In the genomic region with DNA sequence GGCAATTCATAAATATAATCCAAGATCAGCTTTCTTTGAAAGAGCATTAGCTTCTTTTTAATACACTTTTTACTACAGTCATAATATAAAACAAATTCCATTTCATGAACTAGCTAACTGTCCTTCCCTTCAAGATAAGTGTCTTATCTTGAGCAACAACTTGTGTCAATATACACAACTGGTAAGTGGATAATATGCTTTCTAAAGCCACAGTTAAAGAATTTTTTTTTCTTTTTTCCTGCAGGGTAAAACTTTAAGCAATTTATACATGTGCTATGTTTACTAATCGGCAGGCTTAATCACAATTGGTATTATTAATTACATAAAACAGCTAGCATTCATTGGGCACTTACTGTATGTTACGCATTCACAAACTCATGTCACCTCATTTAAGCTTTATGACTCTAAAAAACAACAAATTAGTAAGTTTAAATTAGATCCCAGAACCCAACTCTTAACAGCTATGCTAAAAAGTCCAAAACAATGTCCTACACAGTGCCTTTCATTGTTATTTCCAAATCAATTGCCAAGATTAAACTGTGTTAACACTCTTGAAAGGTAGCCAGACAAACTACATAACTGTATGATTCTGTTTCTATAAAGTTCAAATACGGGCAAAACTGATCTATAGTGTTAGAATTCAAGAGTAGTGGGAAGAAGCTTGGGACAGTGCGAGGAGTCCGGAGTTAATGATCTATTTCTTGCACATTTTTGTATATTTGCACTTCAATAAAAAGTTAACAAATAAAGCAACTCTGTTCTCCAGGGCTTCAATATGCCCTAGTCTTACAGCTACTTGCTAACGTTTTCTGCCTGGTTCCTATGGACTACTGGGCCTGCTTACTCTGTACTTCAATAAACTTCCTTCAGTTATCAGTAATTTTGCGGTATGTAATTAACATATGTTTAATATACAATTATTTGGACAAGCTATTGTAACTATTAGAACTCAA, we compare ENCODE assay signal across 20 cellular contexts. TPM values are rescaled to one million over a fixed set of nuclear protein-coding genes. Genes with fewer than 3 reads are reported as not detected.
DNase-seq lines count a peak whose midpoint lies in the region; ATAC-seq, FAIRE-seq and TF ChIP-seq lines count a peak whose summit lies in the region.
"Had no signal": no experiment of that assay in that cellular context is flagged by ENCODE, and none has a peak within 500 bp of the region (broad histone marks: within the 10 kb centered on the region; RNA-seq: fewer than 3 reads in every experiment).

No MANE protein-coding gene starts in this region.

- H3K4me2 ChIP-seq in GM12878 (ENCODE audit: control insufficient read depth, insufficient read depth) (0 out of 2 replicates have a peak overlapping the region, but pooled peaks have one; percentile 25), mesendoderm (ENCODE audit: low read length) (no peak overlapping the region)
- H3K4me2 ChIP-seq: BLaER1 had no signal

- H3K27me3 ChIP-seq in GM12878 (replicated peaks in 1 of 2; ENCODE audit: control insufficient read depth in 2 of 2, insufficient read depth in 2 of 2, low read length in 1 of 2) = no peaks in the 10 kb centered on the region
- H3K27me3 ChIP-seq in mesendoderm (ENCODE audit: insufficient read depth, low read length, poor library complexity) = no peaks in the 10 kb centered on the region
- H3K27me3 ChIP-seq: BLaER1, Peyer's patch had no signal

- H3K56ac ChIP-seq in mesendoderm (ENCODE audit: low read length) = no peak overlapping the region

- H3K36me3 ChIP-seq in GM12878 (ENCODE audit: control insufficient read depth in 2 of 2, insufficient read depth in 2 of 2, low read length in 1 of 2) (peaks cover 0 to 11% of the 10 kb centered on the region in 2 experiments; a peak in 2 of 4 replicates), mucosa of descending colon (ENCODE audit: low read depth) (no peaks in the 10 kb centered on the region), mesendoderm (ENCODE audit: control insufficient read depth, insufficient read depth, low read length) (no peaks in the 10 kb centered on the region)
- H3K36me3 ChIP-seq: Peyer's patch had no signal

- H4K8ac ChIP-seq in mesendoderm (ENCODE audit: low read depth, low read length) = no peak overlapping the region

- H3K27ac ChIP-seq in GM12878 (ENCODE audit: control insufficient read depth, insufficient read depth) (no peak overlapping the region), RWPE1 (no peak overlapping the region), mesendoderm (ENCODE audit: low read depth, low read length) (no peak overlapping the region)
- H3K27ac ChIP-seq: BLaER1, Peyer's patch had no signal

- H3K27me3 Mint-ChIP-seq in endothelial cell (ENCODE audit: unreplicated experiment) = no peaks in the 10 kb centered on the region

- H3K4ac ChIP-seq in mesendoderm (ENCODE audit: low read depth, low read length) = no peak overlapping the region

- no peak overlapping the region for H3K23ac ChIP-seq in mesendoderm (ENCODE audit: low read length)

- H2BK5ac ChIP-seq in mesendoderm (ENCODE audit: low read length) = no peak overlapping the region

- peaks cover 3% of the 10 kb centered on the region; the same call in 1 of the 2 replicates for H4K20me1 ChIP-seq in GM12878 (ENCODE audit: control insufficient read depth, insufficient read depth)

- H3K4me3 ChIP-seq in GM12878 (no peak overlapping the region), mucosa of descending colon (no peak overlapping the region), mesendoderm (ENCODE audit: low read length) (no peak overlapping the region)
- H3K4me3 ChIP-seq: BLaER1, Peyer's patch had no signal

- DNase-seq in GM12892 (ENCODE audit: insufficient read length) = no peak
- no peak for DNase-seq in GM12878 (ENCODE audit: low read depth, low spot score)
- no peak for DNase-seq in endothelial cell (ENCODE audit: low spot score)
- no peak for DNase-seq in mucosa of descending colon
- DNase-seq in iPS-NIHi11 (ENCODE audit: low spot score) = no peak
- DNase-seq in RWPE1 (ENCODE audit: low spot score) = no peak
- DNase-seq in mesendoderm = no peak
- no peak for DNase-seq in KG1 (lab: John Stamatoyannopoulos, UW)
- DNase-seq: CD8-positive, alpha-beta T cell; DMS79; NCI-H1092; NCI-H1436 treated with DMSO at 0.1 percent for 48 hours; NCI-H2029 treated with DMSO at 0.1 percent for 48 hours; NCI-H2171 treated with DMSO at 0.1 percent for 48 hours; NCI-H446; NCI-H69; Peyer's patch had no signal

- H3K79me1 ChIP-seq in mesendoderm (ENCODE audit: low read length) = peaks cover 2% of the 10 kb centered on the region

- ATAC-seq in GM12878 (no peak), mucosa of descending colon (peak; percentile 75)
- ATAC-seq: CD8-positive, alpha-beta T cell; Right ventricle myocardium inferior had no signal

- no peak overlapping the region for H2AK5ac ChIP-seq in mesendoderm (ENCODE audit: low read length)

- peak overlapping the region; percentile 30 for H3K27ac Mint-ChIP-seq in endothelial cell (ENCODE audit: unreplicated experiment)

- RAD21 ChIA-PET in GM12878 (lab: Charles Lee; ENCODE audit: unreplicated experiment) = interaction anchor here (0.6 to 1.2 kb wide), 2 partner anchors 91 to 117 kb away, joined by 3 read pairs; no protein-coding TSS in a partner anchor

- no peak for TF ChIP-seq EP300 in GM12878 (IDR thresholded peaks at IDR 0.05; ENCODE audit: borderline replicate concordance in 1 of 2, control insufficient read depth in 1 of 2, low read depth in 2 of 2, low read length in 2 of 2)

- H2BK120ac ChIP-seq in mesendoderm (ENCODE audit: low read depth, low read length) = no peak overlapping the region

- in situ Hi-C loops in GM12878 (cut with MboI) = no loop called here

- no peak for TF ChIP-seq CTCF in GM12878 (IDR thresholded peaks at IDR 0.05 in 2 of 3, conservative IDR thresholded peaks at IDR 0.05 in 1 of 3; ENCODE audit: control insufficient read depth in 2 of 3, extremely low read depth in 1 of 3, insufficient read depth in 1 of 3, low read depth in 3 of 3, low read length in 3 of 3)
- no peak for TF ChIP-seq CTCF in endothelial cell (IDR thresholded peaks at IDR 0.05; ENCODE audit: unreplicated experiment)
- no peak for TF ChIP-seq CTCF in mucosa of descending colon (IDR thresholded peaks at IDR 0.05)
- TF ChIP-seq CTCF in RWPE1 (conservative IDR thresholded peaks at IDR 0.05; ENCODE audit: low read depth) = no peak

- POLR2A ChIA-PET in GM12878 (lab: Charles Lee) = interaction anchor here (0.5 to 1.1 kb wide), 2 partner anchors 7 to 25 kb away, joined by 3 to 5 read pairs; no protein-coding TSS in a partner anchor
- POLR2A ChIA-PET in RWPE1 (lab: Yijun Ruan, JAX; ENCODE audit: low non-redundant PET) = no interaction called here

- CTCF ChIA-PET in GM12878 (lab: Yijun Ruan, JAX) (interaction anchor here (0.9 to 2.6 kb wide), 2 partner anchors 13 to 20 kb away, joined by 3 to 13 read pairs; no protein-coding TSS in a partner anchor), RWPE1 (lab: Yijun Ruan, JAX) (no interaction called here)

- WGBS in GM12878 (ENCODE audit: insufficient coverage, insufficient replicate concordance, low lambda C conversion rate, missing lambda C conversion rate) = 95% methylated on average over 7 of the region's 7 CpGs
- WGBS in mesendoderm (ENCODE audit: extremely low coverage, insufficient coverage, low lambda C conversion rate) = no CpG with 5 or more reads among the region's 7 CpGs

- H3K9me3 ChIP-seq in GM12878 (replicated peaks; ENCODE audit: control insufficient read depth, insufficient read depth, low read length) = no peaks in the 10 kb centered on the region; the same call in 2 of the 3 replicates
- H3K9me3 ChIP-seq in mucosa of descending colon = no peaks in the 10 kb centered on the region
- H3K9me3 ChIP-seq: BLaER1, Peyer's patch had no signal

- H3K36me3 Mint-ChIP-seq in endothelial cell (ENCODE audit: low read depth, unreplicated experiment) = peaks cover 8% of the 10 kb centered on the region

- intact Hi-C loops in GM12878 (cut with micrococcal nuclease; ENCODE audit: unreplicated experiment) = no loop called here
- intact Hi-C loops in mucosa of descending colon (cut with DNase I, micrococcal nuclease) = no loop called here

- H2AFZ ChIP-seq in GM12878 (ENCODE audit: control insufficient read depth, low read depth, low read length) = no peak overlapping the region

- peaks cover 3% of the 10 kb centered on the region for H3K4me1 Mint-ChIP-seq in endothelial cell (ENCODE audit: unreplicated experiment)

- H3K9me3 Mint-ChIP-seq in endothelial cell (ENCODE audit: unreplicated experiment) = no peaks in the 10 kb centered on the region
- H3K9me3 Mint-ChIP-seq: CD8-positive, alpha-beta T cell had no signal

- no peak overlapping the region for H2BK15ac ChIP-seq in mesendoderm (replicated peaks; ENCODE audit: low read depth)

- H3K9ac ChIP-seq in GM12878 (ENCODE audit: control insufficient read depth, insufficient read depth, low read length) = no peak overlapping the region
- no peak overlapping the region for H3K9ac ChIP-seq in mesendoderm (ENCODE audit: low read length)
- H3K9ac ChIP-seq: BLaER1 had no signal

- SMC1A ChIA-PET in GM12878 (lab: Charles Lee; ENCODE audit: uncharacterized antibody, unreplicated experiment) = interaction anchor here (0.7 to 1.5 kb wide), 3 partner anchors 12 to 18 kb away, joined by 3 read pairs; no protein-coding TSS in a partner anchor

- no peak overlapping the region for H3K18ac ChIP-seq in mesendoderm (ENCODE audit: low read length)

- H3K79me2 ChIP-seq in GM12878 (ENCODE audit: control insufficient read depth, insufficient read depth, low read length) (peaks cover 90% of the 10 kb centered on the region), mesendoderm (ENCODE audit: control insufficient read depth, insufficient read depth, low read length) (peaks cover 66% of the 10 kb centered on the region)

- no peak for TF ChIP-seq POLR2A in GM12892 (IDR thresholded peaks at IDR 0.05; ENCODE audit: low read depth, low read length)
- no peak for TF ChIP-seq POLR2A in GM12878 (IDR thresholded peaks at IDR 0.05; ENCODE audit: low read depth, low read length)

- H3K4me1 ChIP-seq in GM12878 (ENCODE audit: control insufficient read depth, insufficient read depth, low read length) (no peaks in the 10 kb centered on the region), mucosa of descending colon (ENCODE audit: low read depth) (peaks cover 39% of the 10 kb centered on the region), mesendoderm (ENCODE audit: control insufficient read depth, low read depth, low read length) (no peaks in the 10 kb centered on the region)

- H3K4me3 Mint-ChIP-seq in endothelial cell (ENCODE audit: unreplicated experiment) = no peak overlapping the region
- H3K4me3 Mint-ChIP-seq: CD8-positive, alpha-beta T cell had no signal

- no peak for TF ChIP-seq RAD21 in GM12878 (IDR thresholded peaks at IDR 0.05; ENCODE audit: insufficient read depth, low read depth, low read length)

- H4K5ac ChIP-seq in mesendoderm (ENCODE audit: low read length) = no peak overlapping the region

- no TSS peak for BruUV-seq in GM12878 (replicated peaks; lab: Mats Ljungman, UMichigan)

- FAIRE-seq in GM12892 (lab: Jason Lieb, UNC) (peak; percentile 56), GM12878 (lab: Jason Lieb, UNC) (no peak)
- FAIRE-seq: H54 had no signal

RNA-seq across cellular contexts. Expression of gene TXNL1, which starts 6.0 kb away (rescaled TPM):
- polyA plus RNA-seq in GM12892 (2012; ENCODE audit: missing spikeins) = 85.6 TPM
- total RNA-seq in GM12878 (2013; cell fraction: nucleolus; rRNA removed) = 37.3 and 38.2 TPM in 2 replicates
- 30.9 and 38.7 TPM in 2 replicates for total RNA-seq in GM12878 (2014; rRNA removed)
- 57.4 and 63.0 TPM in 2 replicates for total RNA-seq in GM12878 (2014; rRNA removed; fragmentation: Illumina TruSeq; extraction: Trizol)
- 64.6 and 69.4 TPM in 2 replicates for total RNA-seq in GM12878 (2021)
- 43.1 TPM for polyA plus RNA-seq in GM12878 (2011; ENCODE audit: low read depth)
- 96.1 and 138 TPM in 2 replicates for polyA plus RNA-seq in GM12878 (2011; rRNA removed)
- polyA plus RNA-seq in GM12878 (2011; cell fraction: cytosol; rRNA removed) = 32.2 and 36.6 TPM in 2 replicates
- polyA plus RNA-seq in GM12878 (2011; cell fraction: nucleus; rRNA removed) = 30.4 and 36.2 TPM in 2 replicates
- 80.0 and 95.2 TPM in 2 replicates for polyA plus RNA-seq in GM12878 (2012)
- polyA plus RNA-seq in GM12878 (2014; fragmentation: Illumina TruSeq; extraction: Trizol) = 103 and 136 TPM in 2 replicates
- 10 to 100 TPM; 32.8 to 54.9 TPM for polyA plus RNA-seq in GM12878 (2014; fragmentation: Nextera tagmentation; extraction: Ambion mirVana)
- 66.7 and 77.9 TPM in 2 replicates for polyA plus RNA-seq in GM12878 (2014; rRNA removed)
- 100 to 1,000 TPM; 123 to 124 TPM for polyA plus RNA-seq in GM12878 (2016; fragmentation: Nextera tagmentation; extraction: Ambion mirVana)
- polyA minus RNA-seq in GM12878 (2011; rRNA and poly(A)+ RNA removed) = 23.6 and 40.0 TPM in 2 replicates
- polyA minus RNA-seq in GM12878 (2011; cell fraction: cytosol; rRNA and poly(A)+ RNA removed) = 11.4 and 11.9 TPM in 2 replicates
- polyA minus RNA-seq in GM12878 (2011; cell fraction: nucleus; rRNA and poly(A)+ RNA removed) = 17.9 and 31.4 TPM in 2 replicates
- 74.0 TPM for total RNA-seq in endothelial cell (ENCODE audit: unreplicated experiment)
- total RNA-seq in mucosa of descending colon = 10 to 100 TPM; 51.0 to 62.0 (median 55.5) TPM
- polyA plus RNA-seq in mesendoderm (2013, experiment 1 of 2) = 117 TPM
- polyA plus RNA-seq in mesendoderm (2013, experiment 2 of 2) = 116 TPM

RNA-seq across cellular contexts. Expression of gene WDR7, which starts 18.8 kb away (rescaled TPM):
- 3.9 TPM for polyA plus RNA-seq in GM12892 (2012; ENCODE audit: missing spikeins)
- total RNA-seq in GM12878 (2013; cell fraction: nucleolus; rRNA removed) = 76.9 and 83.4 TPM in 2 replicates
- 16.5 and 18.7 TPM in 2 replicates for total RNA-seq in GM12878 (2014; rRNA removed)
- total RNA-seq in GM12878 (2014; rRNA removed; fragmentation: Illumina TruSeq; extraction: Trizol) = 14.1 and 15.3 TPM in 2 replicates
- 14.1 and 15.2 TPM in 2 replicates for total RNA-seq in GM12878 (2021)
- 2.9 TPM for polyA plus RNA-seq in GM12878 (2011; ENCODE audit: low read depth)
- polyA plus RNA-seq in GM12878 (2011; rRNA removed) = 8.7 and 9.0 TPM in 2 replicates
- 5.7 and 9.1 TPM in 2 replicates for polyA plus RNA-seq in GM12878 (2011; cell fraction: cytosol; rRNA removed)
- polyA plus RNA-seq in GM12878 (2011; cell fraction: nucleus; rRNA removed) = 15.1 and 17.0 TPM in 2 replicates
- 4.6 and 5.5 TPM in 2 replicates for polyA plus RNA-seq in GM12878 (2012)
- 10.4 and 11.5 TPM in 2 replicates for polyA plus RNA-seq in GM12878 (2014; fragmentation: Illumina TruSeq; extraction: Trizol)
- 1 to 10 TPM; 2.8 to 3.1 TPM for polyA plus RNA-seq in GM12878 (2014; fragmentation: Nextera tagmentation; extraction: Ambion mirVana)
- 5.8 and 8.0 TPM in 2 replicates for polyA plus RNA-seq in GM12878 (2014; rRNA removed)
- polyA plus RNA-seq in GM12878 (2016; fragmentation: Nextera tagmentation; extraction: Ambion mirVana) = 10 to 100 TPM; 13.0 to 13.6 TPM
- polyA minus RNA-seq in GM12878 (2011; rRNA and poly(A)+ RNA removed) = 62.1 and 141 TPM in 2 replicates
- polyA minus RNA-seq in GM12878 (2011; cell fraction: cytosol; rRNA and poly(A)+ RNA removed) = 13.2 and 14.0 TPM in 2 replicates
- polyA minus RNA-seq in GM12878 (2011; cell fraction: nucleus; rRNA and poly(A)+ RNA removed) = 59.0 and 95.4 TPM in 2 replicates
- total RNA-seq in endothelial cell (ENCODE audit: unreplicated experiment) = 42.0 TPM
- total RNA-seq in mucosa of descending colon = 10 to 100 TPM; 28.4 to 38.8 (median 29.3) TPM
- 10.4 TPM for polyA plus RNA-seq in mesendoderm (2013, experiment 1 of 2)
- polyA plus RNA-seq in mesendoderm (2013, experiment 2 of 2) = 9.8 TPM
